ENCODE assay signal across 1 cellular context in the genomic region with DNA sequence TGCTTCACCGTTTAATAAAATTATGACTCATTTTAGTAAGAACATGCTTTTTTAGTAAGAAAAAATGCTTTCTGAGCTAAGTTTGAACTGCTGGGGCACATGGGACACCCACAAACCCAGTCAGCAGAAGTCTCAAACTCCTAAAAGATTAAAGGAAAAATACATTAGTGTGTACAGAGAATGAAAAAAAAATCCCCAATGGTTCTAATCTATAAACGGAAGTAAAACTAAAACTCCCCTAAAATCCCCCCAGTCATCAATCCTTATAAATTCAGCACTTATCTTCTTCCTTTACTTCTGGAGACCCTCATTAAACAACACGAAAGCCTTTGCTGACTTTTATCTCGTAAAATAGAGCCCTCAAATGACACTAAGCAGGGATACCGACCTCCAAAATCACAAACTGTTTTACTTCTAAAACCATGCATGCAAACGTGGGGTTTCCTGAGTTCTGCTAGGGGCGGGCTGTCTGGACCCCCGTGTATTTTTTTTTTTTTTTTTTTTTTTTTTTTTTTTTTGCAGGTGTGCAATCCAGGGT.
TF ChIP-seq lines count a peak whose summit lies in the region.

No MANE protein-coding gene starts in this region.

TF ChIP-seq in neural cell, 6 proteins besides CTCF, POLR2A, EP300 and RAD21 (continued from another document):
- TF ChIP-seq, protein P1, sequence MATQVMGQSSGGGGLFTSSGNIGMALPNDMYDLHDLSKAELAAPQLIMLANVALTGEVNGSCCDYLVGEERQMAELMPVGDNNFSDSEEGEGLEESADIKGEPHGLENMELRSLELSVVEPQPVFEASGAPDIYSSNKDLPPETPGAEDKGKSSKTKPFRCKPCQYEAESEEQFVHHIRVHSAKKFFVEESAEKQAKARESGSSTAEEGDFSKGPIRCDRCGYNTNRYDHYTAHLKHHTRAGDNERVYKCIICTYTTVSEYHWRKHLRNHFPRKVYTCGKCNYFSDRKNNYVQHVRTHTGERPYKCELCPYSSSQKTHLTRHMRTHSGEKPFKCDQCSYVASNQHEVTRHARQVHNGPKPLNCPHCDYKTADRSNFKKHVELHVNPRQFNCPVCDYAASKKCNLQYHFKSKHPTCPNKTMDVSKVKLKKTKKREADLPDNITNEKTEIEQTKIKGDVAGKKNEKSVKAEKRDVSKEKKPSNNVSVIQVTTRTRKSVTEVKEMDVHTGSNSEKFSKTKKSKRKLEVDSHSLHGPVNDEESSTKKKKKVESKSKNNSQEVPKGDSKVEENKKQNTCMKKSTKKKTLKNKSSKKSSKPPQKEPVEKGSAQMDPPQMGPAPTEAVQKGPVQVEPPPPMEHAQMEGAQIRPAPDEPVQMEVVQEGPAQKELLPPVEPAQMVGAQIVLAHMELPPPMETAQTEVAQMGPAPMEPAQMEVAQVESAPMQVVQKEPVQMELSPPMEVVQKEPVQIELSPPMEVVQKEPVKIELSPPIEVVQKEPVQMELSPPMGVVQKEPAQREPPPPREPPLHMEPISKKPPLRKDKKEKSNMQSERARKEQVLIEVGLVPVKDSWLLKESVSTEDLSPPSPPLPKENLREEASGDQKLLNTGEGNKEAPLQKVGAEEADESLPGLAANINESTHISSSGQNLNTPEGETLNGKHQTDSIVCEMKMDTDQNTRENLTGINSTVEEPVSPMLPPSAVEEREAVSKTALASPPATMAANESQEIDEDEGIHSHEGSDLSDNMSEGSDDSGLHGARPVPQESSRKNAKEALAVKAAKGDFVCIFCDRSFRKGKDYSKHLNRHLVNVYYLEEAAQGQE (IDR thresholded peaks at IDR 0.05; ENCODE audit: borderline replicate concordance), result no peak
- no peak for TF ChIP-seq MXI1 (conservative IDR thresholded peaks at IDR 0.05; ENCODE audit: poor library complexity, severe bottlenecking)
- TF ChIP-seq EZH2 (IDR thresholded peaks at IDR 0.05; ENCODE audit: borderline replicate concordance, insufficient read depth, low read length, poor library complexity, severe bottlenecking), result no peak
